ENCODE assay signal across 8 cellular contexts in the genomic region with DNA sequence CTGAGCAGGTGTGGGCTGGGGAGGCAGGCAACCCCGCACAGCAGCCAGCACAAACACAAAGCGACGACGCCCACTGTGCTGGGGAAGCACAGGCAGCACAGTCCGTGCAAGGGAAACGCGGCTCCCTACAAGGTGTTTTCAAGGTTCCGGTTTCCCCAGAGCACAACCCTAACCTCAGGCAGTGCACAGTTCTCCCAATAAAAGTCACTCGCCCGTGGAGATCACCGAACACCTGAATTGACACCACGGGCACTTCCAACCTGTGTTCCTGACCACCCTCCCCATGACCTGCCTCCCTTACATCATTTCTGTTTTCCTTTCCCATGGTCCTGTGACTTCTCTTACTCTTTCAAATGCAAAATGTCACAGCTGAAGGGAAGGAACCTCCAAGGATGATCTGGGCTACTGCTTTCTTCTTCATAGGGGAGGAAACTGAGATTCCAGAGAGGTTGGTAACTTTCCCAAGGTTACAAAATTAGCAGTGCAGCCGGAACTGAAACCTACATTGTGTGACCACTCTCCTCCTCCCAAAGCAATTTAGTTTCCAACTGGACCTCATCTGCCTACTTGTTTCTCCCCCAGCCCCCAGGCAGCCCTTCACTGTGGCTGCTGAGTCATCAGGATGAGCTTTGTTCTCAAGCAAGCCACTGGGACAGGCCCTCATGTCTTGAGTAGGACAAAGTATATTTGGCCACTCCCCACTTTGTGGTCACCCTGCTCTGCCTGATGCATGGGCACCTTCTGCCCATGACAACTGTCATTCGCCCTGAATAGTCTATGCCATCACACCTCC.
A peak's percentile ranks its signal among the peaks of the same experiment; 100 is the strongest.
DNase-seq lines count a peak whose midpoint lies in the region; ATAC-seq, FAIRE-seq and TF ChIP-seq lines count a peak whose summit lies in the region.

No MANE protein-coding gene starts in this region.

- no peak for FAIRE-seq in H54 (lab: Jason Lieb, UNC)

- no peak for TF ChIP-seq EP300 in tibial nerve (IDR thresholded peaks at IDR 0.05)

- DNase-seq in COLO829 (ENCODE audit: low spot score) = peak; percentile 92
- DNase-seq in H54 (ENCODE audit: insufficient read length, low spot score) = peak; percentile 20
- peak; percentile 42 for DNase-seq in NT2/D1 (ENCODE audit: low read depth, low spot score)
- peak; percentile 66 for DNase-seq in fibroblast of mammary gland (ENCODE audit: low read depth)
- DNase-seq in NCI-H524 treated with DMSO at 0.1 percent for 48 hours (lab: John Stamatoyannopoulos, UW) = no peak
- DNase-seq in tibial nerve (ENCODE audit: low spot score in 2 of 2) = no peak
- DNase-seq in central memory CD4-positive, alpha-beta T cell = no peak

- TF ChIP-seq CTCF in fibroblast of mammary gland (conservative IDR thresholded peaks at IDR 0.05; ENCODE audit: control insufficient read depth, insufficient read depth, low read depth, low read length) (no peak), tibial nerve (IDR thresholded peaks at IDR 0.05) (no peak)

- TF ChIP-seq POLR2A in H54 (IDR thresholded peaks at IDR 0.05; ENCODE audit: low read depth, low read length) = no peak
- TF ChIP-seq POLR2A in tibial nerve (IDR thresholded peaks at IDR 0.05) = no peak

- H3K36me3 ChIP-seq in NT2/D1 (ENCODE audit: insufficient read depth, insufficient read length, low read length) = peaks cover 2% of the 10 kb centered on the region
- H3K36me3 ChIP-seq in tibial nerve = peaks cover 0 to 14% (median 0%) of the 10 kb centered on the region in 3 donors

- ATAC-seq in HG02970 (IDR thresholded peaks at IDR 0.05; ENCODE audit: low FRiP score, unreplicated experiment) = no peak

- H3K27me3 ChIP-seq in NT2/D1 (ENCODE audit: insufficient read depth, insufficient read length) (no peaks in the 10 kb centered on the region), tibial nerve (no peaks in the 10 kb centered on the region)

- peak overlapping the region; percentile 62 for H3K9ac ChIP-seq in NT2/D1 (ENCODE audit: insufficient read length, low read depth)

- H3K4me3 ChIP-seq in NT2/D1 (ENCODE audit: insufficient read length, low read depth) = peak overlapping the region; percentile 24
- no peak overlapping the region for H3K4me3 ChIP-seq in fibroblast of mammary gland (ENCODE audit: control insufficient read depth, low read depth, low read length)
- no peak overlapping the region for H3K4me3 ChIP-seq in tibial nerve

- 0 out of 2 replicates have a peak, but pooled peaks cover 6% of the 10 kb centered on the region for H3K9me3 ChIP-seq in NT2/D1 (ENCODE audit: insufficient read depth, low read length)
- peaks cover 0 to 6% (median 0%) of the 10 kb centered on the region in 4 donors for H3K9me3 ChIP-seq in tibial nerve

- H3K4me1 ChIP-seq in NT2/D1 (ENCODE audit: insufficient read depth, insufficient read length) = no peaks in the 10 kb centered on the region
- peaks cover 0 to 16% (median 2%) of the 10 kb centered on the region in 4 donors for H3K4me1 ChIP-seq in tibial nerve

- H3K27ac ChIP-seq in tibial nerve = no peak overlapping the region

- 62 to 68% methylated on average over 13 to 14 of the region's 14 CpGs for WGBS in tibial nerve, 2 donors

Comparison
In these comparisons a context has a peak if more than half of its experiments do, and no peak if none do; other contexts are left out.
1. DNase-seq: peak in COLO829 (single experiment), H54 (single experiment), NT2/D1 (single experiment) and fibroblast of mammary gland (single experiment); none in NCI-H524 treated with DMSO at 0.1 percent for 48 hours (single experiment), tibial nerve (0 of 2) and central memory CD4-positive, alpha-beta T cell (single experiment).